ENCODE assay signal across 15 cellular contexts in genomic region chr14:22699801-22700564, GRCh38. TPM values are rescaled to one million over a fixed set of nuclear protein-coding genes. Genes with fewer than 3 reads are reported as not detected.
DNase-seq lines count a peak whose midpoint lies in the region; ATAC-seq, FAIRE-seq and TF ChIP-seq lines count a peak whose summit lies in the region.
"Had no signal": no experiment of that assay in that cellular context is flagged by ENCODE, and none has a peak within 500 bp of the region (broad histone marks: within the 10 kb centered on the region; RNA-seq: fewer than 3 reads in every experiment).

No MANE protein-coding gene starts in this region.

- no peaks in the 10 kb centered on the region for H3K9me2 ChIP-seq in HCT116 (ENCODE audit: insufficient read depth)

- H4K20me1 ChIP-seq in HCT116 (ENCODE audit: insufficient read depth) = no peaks in the 10 kb centered on the region

- RAD21 ChIA-PET in HCT116 (lab: Charles Lee; ENCODE audit: low non-redundant PET in 1 of 2, low total read pairs in 2 of 2, uncharacterized antibody in 2 of 2, unreplicated experiment in 2 of 2) = no interaction called here

- no peak for FAIRE-seq in small intestine (lab: Jason Lieb, UNC)
- FAIRE-seq: endometrium had no signal

- H3K36me3 ChIP-seq in HCT116 (ENCODE audit: control insufficient read depth in 1 of 2, insufficient read depth in 2 of 2, low read length in 2 of 2) (no peaks in the 10 kb centered on the region), small intestine (ENCODE audit: control insufficient read depth in 2 of 2, insufficient read depth in 2 of 2, low read length in 2 of 2) (no peaks in the 10 kb centered on the region)
- H3K36me3 ChIP-seq: vagina had no signal

- H3K9me3 ChIP-seq in HCT116 (ENCODE audit: control insufficient read depth in 1 of 2, insufficient read depth in 1 of 2, low read depth in 1 of 2, low read length in 2 of 2) = no peaks in the 10 kb centered on the region
- H3K9me3 ChIP-seq in small intestine (ENCODE audit: control insufficient read depth, low read depth) = no peaks in the 10 kb centered on the region
- H3K9me3 ChIP-seq: vagina had no signal

- CTCF ChIA-PET in HCT116 (lab: Charles Lee) = no interaction called here

- H3K4me2 ChIP-seq in HCT116 (ENCODE audit: low read length) = peak overlapping the region; percentile 47

- intact Hi-C loops in HCT116 (cut with micrococcal nuclease) = no loop called here

- H3K4me3 ChIP-seq in HCT116 (replicated peaks in 1 of 2; ENCODE audit: low read depth in 1 of 2, low read length in 2 of 2) (no peak overlapping the region), fibroblast of villous mesenchyme (ENCODE audit: low read depth, low read length) (no peak overlapping the region), small intestine (ENCODE audit: low read depth in 1 of 2, low read length in 2 of 2) (no peak overlapping the region)
- H3K4me3 ChIP-seq: vagina had no signal

- BruUV-seq in HCT116 (replicated peaks; lab: Mats Ljungman, UMichigan) = no TSS peak

- H3K27ac ChIP-seq in HCT116 (ENCODE audit: low read depth, low read length) = no peak overlapping the region
- no peak overlapping the region for H3K27ac ChIP-seq in small intestine (ENCODE audit: low read depth in 1 of 2, low read length in 1 of 2)
- H3K27ac ChIP-seq: vagina had no signal

- POLR2A ChIA-PET in HCT116 (lab: Charles Lee) = interaction anchor here (0.8 kb wide), 1 partner anchor 11 kb away, joined by 3 read pairs; no protein-coding TSS in a partner anchor

- TF ChIP-seq RAD21 in HCT116 (IDR thresholded peaks at IDR 0.05; ENCODE audit: low read depth) = no peak

- in situ Hi-C loops in SK-MEL-5 (cut with HindIII; ENCODE audit: low pct_unique_long_range_greater_than_20kb, low sequenced_read_pairs) (no loop called here), G401 (cut with HindIII; ENCODE audit: low sequenced_read_pairs) (no loop called here)

- DNase-seq in HCT116 (ENCODE audit: low read depth, low spot score) = no peak
- peak; percentile 26 for DNase-seq in SK-MEL-5 (ENCODE audit: low read depth, low spot score)
- peak; percentile 69 for DNase-seq in fibroblast of villous mesenchyme (ENCODE audit: low read depth)
- DNase-seq in small intestine = peak; percentile 10
- no peak for DNase-seq in activated CD8-positive, alpha-beta memory T cell treated with anti-CD3 and anti-CD28 coated beads for 24 hours
- DNase-seq in G401 (ENCODE audit: low spot score) = no peak
- DNase-seq: CD8-positive, alpha-beta T cell; central memory CD4-positive, alpha-beta T cell; MV-4-11; stimulated activated naive CD4-positive, alpha-beta T cell had no signal

- no peak for TF ChIP-seq POLR2A in HCT116 (IDR thresholded peaks at IDR 0.05; ENCODE audit: borderline replicate concordance, extremely low read depth, insufficient read depth, insufficient read length)

- H3K27me3 ChIP-seq in HCT116 (ENCODE audit: insufficient read depth, low read length) (no peaks in the 10 kb centered on the region), small intestine (ENCODE audit: control insufficient read depth in 2 of 2, insufficient read depth in 2 of 2, low read length in 2 of 2) (no peaks in the 10 kb centered on the region)
- H3K27me3 ChIP-seq: vagina had no signal

- TF ChIP-seq CTCF in HCT116 (IDR thresholded peaks at IDR 0.05 in 2 of 3, conservative IDR thresholded peaks at IDR 0.05 in 1 of 3; ENCODE audit: borderline replicate concordance in 1 of 3, insufficient read depth in 1 of 3, low read depth in 2 of 3, low read length in 2 of 3) (no peak), fibroblast of villous mesenchyme (IDR thresholded peaks at IDR 0.05; ENCODE audit: insufficient read depth, low read depth, low read length) (no peak)

- peak overlapping the region; percentile 81 for H2AFZ ChIP-seq in HCT116 (ENCODE audit: low read depth, low read length, poor library complexity, severe bottlenecking)

- H3K4me1 ChIP-seq in HCT116 (ENCODE audit: control insufficient read depth in 1 of 2, insufficient read depth in 2 of 2, low read length in 2 of 2) (peaks cover 2 to 15% of the 10 kb centered on the region in 2 experiments; a peak in 3 of 4 replicates), small intestine (ENCODE audit: control insufficient read depth in 2 of 2, insufficient read depth in 1 of 2, low read depth in 1 of 2, low read length in 1 of 2) (no peaks in the 10 kb centered on the region)
- H3K4me1 ChIP-seq: vagina had no signal

- ATAC-seq in HCT116 = peak; percentile 50
- ATAC-seq in activated CD4-positive, CD25-positive, alpha-beta regulatory T cell treated with anti-CD3 and anti-CD28 coated beads, Interleukin-2, amount 50 U/mL, for 24 hours = no peak
- ATAC-seq: CD8-positive, alpha-beta T cell; natural killer cell treated with Interleukin-12 subunit alpha and Interleukin-12 subunit beta and Interleukin-15 and Interleukin-18, amount 100 ng/mL, for 72 hours; sciatic nerve had no signal

- H3K79me2 ChIP-seq in HCT116 (ENCODE audit: insufficient read depth, low read length) = no peaks in the 10 kb centered on the region

- no peak overlapping the region for H3K9ac ChIP-seq in HCT116 (ENCODE audit: low read length)

- 64 to 73% (median 64%) methylated on average over 8 of the region's 8 CpGs for WGBS in small intestine, 3 donors

TF ChIP-seq in HCT116, 20 proteins besides CTCF, POLR2A, EP300 and RAD21:
- TF ChIP-seq CBX3 (IDR thresholded peaks at IDR 0.05; ENCODE audit: low read depth) = no peak
- no peak for TF ChIP-seq TCF7L2 (IDR thresholded peaks at IDR 0.05; ENCODE audit: borderline replicate concordance, extremely low read depth, insufficient read depth, insufficient read length)

RNA-seq across cellular contexts. Expression of gene OR6J1, which starts 55.8 kb away (rescaled TPM):
- not detected for total RNA-seq in HCT116 (2021; ENCODE audit: unreplicated experiment)
- polyA plus RNA-seq in HCT116 (2012) = not detected in 2 replicates
- total RNA-seq in SK-MEL-5 (2014; rRNA removed; shearing (Covaris generic)) = not detected in 2 replicates
- not detected in 2 replicates for polyA plus RNA-seq in SK-MEL-5 (2015; cell fraction: cytosol; rRNA removed)
- not detected in 2 replicates for polyA plus RNA-seq in SK-MEL-5 (2015; cell fraction: nucleus; rRNA removed)
- total RNA-seq in fibroblast of villous mesenchyme = not detected in 2 replicates
- polyA plus RNA-seq in small intestine = not detected
- not detected in 2 replicates for total RNA-seq in G401 (2014; rRNA removed; shearing (Covaris generic))
- total RNA-seq: CD8-positive, alpha-beta T cell; natural killer cell treated with Interleukin-12 subunit alpha and Interleukin-12 subunit beta and Interleukin-15 and Interleukin-18, amount 100 ng/mL, for 72 hours; sciatic nerve; vagina had no signal

Comparison
In these comparisons a context has a peak if more than half of its experiments do, and no peak if none do; other contexts are left out.
1. DNase-seq: peak in SK-MEL-5 (single experiment), fibroblast of villous mesenchyme (single experiment) and small intestine (single experiment); none in HCT116 (single experiment), activated CD8-positive, alpha-beta memory T cell treated with anti-CD3 and anti-CD28 coated beads for 24 hours (single experiment) and G401 (single experiment).